ENCODE assay signal across 11 cellular contexts in genomic region chr6:90458353-90459224, GRCh38.
DNase-seq lines count a peak whose midpoint lies in the region; ATAC-seq, FAIRE-seq and TF ChIP-seq lines count a peak whose summit lies in the region.
"Had no signal": no experiment of that assay in that cellular context is flagged by ENCODE, and none has a peak within 500 bp of the region (broad histone marks: within the 10 kb centered on the region; RNA-seq: fewer than 3 reads in every experiment).

No MANE protein-coding gene starts in this region.

- H3K36me3 ChIP-seq in bronchial epithelial cell (ENCODE audit: control insufficient read depth, insufficient read depth, low read length): no peaks in the 10 kb centered on the region
- H3K36me3 ChIP-seq in MG63: no peaks in the 10 kb centered on the region
- H3K36me3 ChIP-seq: HAP-1 had no signal

- H3K27me3 ChIP-seq in bronchial epithelial cell (ENCODE audit: control insufficient read depth, insufficient read depth, low read length): no peaks in the 10 kb centered on the region
- H3K27me3 ChIP-seq in MG63: no peaks in the 10 kb centered on the region; the same call in 1 of the 2 replicates

- no peak for TF ChIP-seq CTCF in bronchial epithelial cell (IDR thresholded peaks at IDR 0.05; ENCODE audit: insufficient read depth, low read length, severe bottlenecking)

- H3K4me3 ChIP-seq in bronchial epithelial cell (ENCODE audit: low read depth, low read length) (no peak overlapping the region), MG63 (no peak overlapping the region)
- H3K4me3 ChIP-seq: HAP-1 had no signal

- no peak for ATAC-seq in GM21528 (IDR thresholded peaks at IDR 0.05; ENCODE audit: low FRiP score, unreplicated experiment)

- no peaks in the 10 kb centered on the region for H3K9me3 ChIP-seq in MG63
- H3K9me3 ChIP-seq: HAP-1 had no signal

- DNase-seq in HT1080 (ENCODE audit: low read depth): peak; percentile 72
- peak; percentile 67 to 75 for DNase-seq in activated CD4-positive, alpha-beta T cell treated with anti-CD3 and anti-CD28 coated beads for 24 hours (ENCODE audit: low read depth in 2 of 2)
- peak; percentile 53 for DNase-seq in bronchial epithelial cell (ENCODE audit: low read depth)
- peak; percentile 79 for DNase-seq in stimulated activated CD4-positive, alpha-beta T cell treated with anti-CD3 and anti-CD28 coated beads, Interleukin-2, amount 100 ng/mL, for 4 hours (ENCODE audit: low read depth)
- no peak for DNase-seq in islet precursor cell
- DNase-seq in MG63: no peak
- DNase-seq in ACHN: no peak
- DNase-seq: GF-D8, NCI-H187 treated with DMSO at 0.1 percent for 48 hours had no signal

- in situ Hi-C loops in ACHN (cut with HindIII; ENCODE audit: low pct_ligation_motif_present, low pct_unique_long_range_greater_than_20kb, low sequenced_read_pairs): no loop called here

- no peak for FAIRE-seq in bronchial epithelial cell (lab: Jason Lieb, UNC)

Comparison
In these comparisons a context has a peak if more than half of its experiments do, and no peak if none do; other contexts are left out.
1. DNase-seq: peak in HT1080 (single experiment), activated CD4-positive, alpha-beta T cell treated with anti-CD3 and anti-CD28 coated beads for 24 hours (2 of 2), bronchial epithelial cell (single experiment) and stimulated activated CD4-positive, alpha-beta T cell treated with anti-CD3 and anti-CD28 coated beads, Interleukin-2, amount 100 ng/mL, for 4 hours (single experiment); none in islet precursor cell (single experiment), MG63 (single experiment) and ACHN (single experiment).